Comparison of ENCODE assay signal across 34 cellular contexts in genomic region chr17:3526491-3526890, GRCh38. TPM values are rescaled to one million over a fixed set of nuclear protein-coding genes. Genes with fewer than 3 reads are reported as not detected.
"Had no signal": no experiment of that assay in that cellular context is flagged by ENCODE, and none has a peak within 500 bp of the region (broad histone marks: within the 10 kb centered on the region; RNA-seq: fewer than 3 reads in every experiment).

No MANE protein-coding gene starts in this region.

- H3K36me3 ChIP-seq: ascending aorta, cardiac muscle cell, Peyer's patch, WERI-Rb-1 had no signal

- H3K4me1 ChIP-seq: ascending aorta had no signal

- H3K27ac Mint-ChIP-seq: activated CD8-positive, alpha-beta T cell treated with anti-CD3 and anti-CD28 coated beads for 36 hours; activated naive CD8-positive, alpha-beta T cell treated with anti-CD3 and anti-CD28 coated beads for 36 hours; activated T-cell treated with anti-CD3 and anti-CD28 coated beads, Interleukin-2, amount 50 U/mL, for 72 hours; activated T-helper 17 cell treated with anti-CD3 and anti-CD28 coated beads, Interleukin-2, amount 50 U/mL, for 72 hours had no signal

- H3K27me3 ChIP-seq: ascending aorta, cardiac muscle cell, Peyer's patch had no signal

- H3K4me3 Mint-ChIP-seq: activated CD8-positive, alpha-beta T cell treated with anti-CD3 and anti-CD28 coated beads for 36 hours; activated naive CD8-positive, alpha-beta T cell treated with anti-CD3 and anti-CD28 coated beads for 36 hours; activated T-cell treated with anti-CD3 and anti-CD28 coated beads, Interleukin-2, amount 50 U/mL, for 72 hours; activated T-helper 17 cell treated with anti-CD3 and anti-CD28 coated beads, Interleukin-2, amount 50 U/mL, for 72 hours had no signal

- H3K4me1 Mint-ChIP-seq: activated naive CD8-positive, alpha-beta T cell treated with anti-CD3 and anti-CD28 coated beads for 36 hours; activated T-helper 17 cell treated with anti-CD3 and anti-CD28 coated beads, Interleukin-2, amount 50 U/mL, for 72 hours had no signal

- H3K36me3 Mint-ChIP-seq: activated naive CD8-positive, alpha-beta T cell treated with anti-CD3 and anti-CD28 coated beads for 36 hours had no signal

- H3K4me3 ChIP-seq: ascending aorta, cardiac muscle cell, K562, Peyer's patch had no signal

- DNase-seq: activated CD4-positive, alpha-beta T cell treated with anti-CD3 and anti-CD28 coated beads for 1 hour; activated CD4-positive, alpha-beta T cell treated with anti-CD3 and anti-CD28 coated beads for 48 hours; activated CD4-positive, CD25-positive, alpha-beta regulatory T cell; activated CD8-positive, alpha-beta T cell treated with anti-CD3 and anti-CD28 coated beads for 36 hours; activated effector memory CD4-positive, alpha-beta T cell treated with anti-CD3 and anti-CD28 coated beads, Interleukin-2, amount 50 U/mL, for 16 hours; activated naive CD4-positive, alpha-beta T cell; activated naive CD4-positive, alpha-beta T cell treated with anti-CD3 and anti-CD28 coated beads, Interleukin-2, amount 50 U/mL, for 16 hours; activated naive CD8-positive, alpha-beta T cell treated with anti-CD3 and anti-CD28 coated beads for 36 hours; activated T-cell treated with anti-CD3 and anti-CD28 coated beads, Interleukin-2, amount 50 U/mL, for 1 hour; activated T-cell treated with anti-CD3 and anti-CD28 coated beads, Interleukin-2, amount 50 U/mL, for 72 hours; amniotic stem cell; NCI-H1048; NCI-H1105 treated with DMSO at 0.1 percent for 48 hours; NCI-H1436; NCI-H1694; NCI-H1930; NCI-H2081 treated with DMSO at 0.1 percent for 48 hours; NCI-H226; NCI-H446 treated with DMSO at 0.1 percent for 48 hours; NCI-H524; NCI-H69; Peyer's patch; RPMI8226; SW 1271; T-helper 1 cell; T-helper 2 cell; T-helper 9 cell; WERI-Rb-1 had no signal

- H3K9me3 Mint-ChIP-seq: activated CD8-positive, alpha-beta T cell treated with anti-CD3 and anti-CD28 coated beads for 36 hours; activated naive CD8-positive, alpha-beta T cell treated with anti-CD3 and anti-CD28 coated beads for 36 hours; activated T-cell treated with anti-CD3 and anti-CD28 coated beads, Interleukin-2, amount 50 U/mL, for 72 hours; activated T-helper 17 cell treated with anti-CD3 and anti-CD28 coated beads, Interleukin-2, amount 50 U/mL, for 72 hours had no signal

- H3K27ac ChIP-seq: ascending aorta, cardiac muscle cell, Peyer's patch, WERI-Rb-1 had no signal

- H3K27me3 Mint-ChIP-seq: activated CD8-positive, alpha-beta T cell treated with anti-CD3 and anti-CD28 coated beads for 36 hours; activated naive CD8-positive, alpha-beta T cell treated with anti-CD3 and anti-CD28 coated beads for 36 hours had no signal

- H3K9me3 ChIP-seq: ascending aorta, Peyer's patch had no signal

RNA-seq across cellular contexts. Expression of gene ASPA, which starts 50.7 kb away (rescaled TPM):
- total RNA-seq: activated CD8-positive, alpha-beta memory T cell treated with anti-CD3 and anti-CD28 coated beads for 36 hours; activated CD8-positive, alpha-beta T cell treated with anti-CD3 and anti-CD28 coated beads for 36 hours; activated naive CD8-positive, alpha-beta T cell treated with anti-CD3 and anti-CD28 coated beads for 36 hours; cardiac muscle cell; K562; M059J had no signal
- polyA plus RNA-seq: cardiac muscle cell, K562 had no signal

RNA-seq across cellular contexts. Expression of gene SPATA22, which starts 54.9 kb away (rescaled TPM):
- total RNA-seq: activated CD8-positive, alpha-beta T cell treated with anti-CD3 and anti-CD28 coated beads for 36 hours; activated T-helper 17 cell treated with anti-CD3 and anti-CD28 coated beads, Interleukin-2, amount 50 U/mL, for 72 hours; ascending aorta; cardiac muscle cell; M059J; Peyer's patch had no signal
- polyA plus RNA-seq: cardiac muscle cell had no signal
